In the genomic region with DNA sequence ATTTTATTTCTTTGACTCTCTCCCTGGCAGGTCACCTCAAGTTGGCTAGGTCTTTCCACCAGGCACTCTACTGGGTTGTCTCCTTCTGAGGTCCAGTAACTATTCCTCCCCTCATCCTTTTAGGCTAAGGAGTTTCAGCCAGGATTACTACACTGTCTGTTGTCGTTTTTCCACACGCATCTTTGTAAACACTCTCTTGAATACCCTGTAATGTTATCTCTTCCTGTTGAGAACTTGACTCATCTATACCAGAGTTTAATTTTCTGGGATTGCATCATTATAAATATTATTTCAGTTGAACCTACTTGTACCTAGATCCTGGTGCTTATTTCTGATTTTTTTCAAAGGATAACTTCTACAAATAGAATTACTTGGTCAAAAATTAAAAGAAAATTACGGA, we compare ENCODE assay signal across 25 cellular contexts.
A peak's percentile ranks its signal among the peaks of the same experiment; 100 is the strongest.
DNase-seq lines count a peak whose midpoint lies in the region; ATAC-seq, FAIRE-seq and TF ChIP-seq lines count a peak whose summit lies in the region.
"Had no signal": no experiment of that assay in that cellular context is flagged by ENCODE, and none has a peak within 500 bp of the region (broad histone marks: within the 10 kb centered on the region; RNA-seq: fewer than 3 reads in every experiment).

No MANE protein-coding gene starts in this region.

- BruUV-seq in OCI-LY7 (replicated peaks; lab: Mats Ljungman, UMichigan): no TSS peak
- no TSS peak for BruUV-seq in K562 (replicated peaks; lab: Mats Ljungman, UMichigan)

- no peak overlapping the region for H3K27ac ChIP-seq in OCI-LY7 (ENCODE audit: low read depth, low read length, poor library complexity, severe bottlenecking)
- H3K27ac ChIP-seq in K562 (ENCODE audit: extremely low read depth, low read depth, low read length): no peak overlapping the region
- no peak overlapping the region for H3K27ac ChIP-seq in foreskin keratinocyte
- H3K27ac ChIP-seq: GM23248 had no signal

- H3K4me2 ChIP-seq in OCI-LY7 (ENCODE audit: low read length) (no peak overlapping the region), K562 (ENCODE audit: insufficient read depth, low read length) (no peak overlapping the region)

- no peak for FAIRE-seq in K562 (lab: Jason Lieb, UNC)
- FAIRE-seq: G401.6, GM12892, HTR-8/SVneo had no signal

- in situ Hi-C loops in K562 (cut with MboI): no loop called here

- no peak for TF ChIP-seq POLR2A in K562 (conservative IDR thresholded peaks at IDR 0.05)

- no peak for TF ChIP-seq CTCF in OCI-LY7 (conservative IDR thresholded peaks at IDR 0.05; ENCODE audit: low read length)
- no peak for TF ChIP-seq CTCF in K562 (IDR thresholded peaks at IDR 0.05 in 2 of 3, conservative IDR thresholded peaks at IDR 0.05 in 1 of 3; ENCODE audit: insufficient read depth in 2 of 3, low read depth in 1 of 3, low read length in 3 of 3)
- no peak for TF ChIP-seq CTCF in foreskin keratinocyte (conservative IDR thresholded peaks at IDR 0.05)

- no peak overlapping the region for H3K9ac ChIP-seq in K562 (ENCODE audit: insufficient read depth in 1 of 2, low read depth in 2 of 2, low read length in 2 of 2)
- H3K9ac ChIP-seq: GM23248 had no signal

- DNase-seq in HCEC 1CT: peak; percentile 9
- no peak for DNase-seq in OCI-LY7 (ENCODE audit: low spot score)
- DNase-seq in K562 (ENCODE audit: extremely low read depth in 1 of 4, low spot score in 3 of 4): no peak
- DNase-seq in foreskin keratinocyte: peak; percentile 7 to 32
- DNase-seq in NCI-H510A (lab: John Stamatoyannopoulos, UW): no peak
- no peak for DNase-seq in NCI-H1930 (lab: John Stamatoyannopoulos, UW)
- no peak for DNase-seq in A172 (ENCODE audit: low spot score)
- DNase-seq: CD4-positive, CD25-positive, alpha-beta regulatory T cell; COR-L47; DND-41; GM23248; H9; Karpas-422; MM.1S; NCI-H1092; NCI-H1436 treated with DMSO at 0.1 percent for 48 hours; NCI-H2029; NCI-H226; NCI-H524; NCI-H774; Right ventricle myocardium superior had no signal

- H3K9me3 ChIP-seq in OCI-LY7 (ENCODE audit: low read length): peaks cover 20% of the 10 kb centered on the region; the same call in 1 of the 2 replicates
- H3K9me3 ChIP-seq in K562 (replicated peaks; ENCODE audit: control insufficient read depth, insufficient read depth, low read depth, low read length): no peaks in the 10 kb centered on the region

- CTCF ChIA-PET in OCI-LY7 (lab: Charles Lee; ENCODE audit: unreplicated experiment): no interaction called here
- CTCF ChIA-PET in K562 (lab: Yijun Ruan, JAX; ENCODE audit: low intra/inter-chr PET ratio): no interaction called here

- H3K27me3 ChIP-seq in K562 (ENCODE audit: control insufficient read depth in 2 of 2, insufficient read depth in 2 of 2, low read length in 2 of 2) (no peaks in the 10 kb centered on the region), foreskin keratinocyte (peaks cover 9% of the 10 kb centered on the region)

- H4K20me1 ChIP-seq in OCI-LY7 (ENCODE audit: insufficient read depth, low read length) (no peaks in the 10 kb centered on the region), K562 (replicated peaks; ENCODE audit: control insufficient read depth, insufficient read depth, low read length) (no peaks in the 10 kb centered on the region)

- H2AFZ ChIP-seq in OCI-LY7 (ENCODE audit: low read length): peak overlapping the region; percentile 38
- no peak overlapping the region for H2AFZ ChIP-seq in K562 (ENCODE audit: low read depth, low read length)
- H2AFZ ChIP-seq: GM23248 had no signal

- TF ChIP-seq EP300 in K562 (IDR thresholded peaks at IDR 0.05; ENCODE audit: low read length): no peak

- no peaks in the 10 kb centered on the region for H3K9me1 ChIP-seq in K562 (ENCODE audit: control insufficient read depth, insufficient read depth, low read length)

- TF ChIP-seq RAD21 in K562 (CRISPR knock-in tag; conservative IDR thresholded peaks at IDR 0.05 in 1 of 2, IDR thresholded peaks at IDR 0.05 in 1 of 2): no peak

- intact Hi-C loops in OCI-LY7 (cut with micrococcal nuclease; ENCODE audit: unreplicated experiment) (no loop called here), K562 (cut with micrococcal nuclease) (no loop called here)

- ATAC-seq in K562 (no peak), foreskin keratinocyte (no peak), HG02571 (IDR thresholded peaks at IDR 0.05; ENCODE audit: unreplicated experiment) (no peak)

- WGBS in K562 (ENCODE audit: insufficient coverage, low coverage, missing lambda C conversion rate): 0% methylated on average over 3 of the region's 3 CpGs

- H3K9me2 ChIP-seq in OCI-LY7 (ENCODE audit: insufficient read depth, low read length): no peaks in the 10 kb centered on the region

- H3K4me1 ChIP-seq in OCI-LY7 (ENCODE audit: insufficient read depth, low read length, poor library complexity, severe bottlenecking) (peaks cover 31% of the 10 kb centered on the region), K562 (replicated peaks in 1 of 2; ENCODE audit: control insufficient read depth in 2 of 2, insufficient read depth in 2 of 2, low read length in 2 of 2) (no peaks in the 10 kb centered on the region), foreskin keratinocyte (no peaks in the 10 kb centered on the region)

- H3K79me2 ChIP-seq in OCI-LY7 (ENCODE audit: insufficient read depth, low read depth, low read length) (no peaks in the 10 kb centered on the region), K562 (ENCODE audit: control insufficient read depth, insufficient read depth, low read length) (no peaks in the 10 kb centered on the region)

- POLR2A ChIA-PET in OCI-LY7 (lab: Charles Lee) (no interaction called here), K562 (lab: Yijun Ruan, JAX) (no interaction called here)

- no peaks in the 10 kb centered on the region for H3K36me3 ChIP-seq in OCI-LY7 (ENCODE audit: insufficient read depth, low read length)
- H3K36me3 ChIP-seq in K562 (ENCODE audit: control insufficient read depth, insufficient read depth, low read length): no peaks in the 10 kb centered on the region

- H3K4me3 ChIP-seq in OCI-LY7 (ENCODE audit: low read depth, low read length, poor library complexity, severe bottlenecking) (no peak overlapping the region), K562 (no peak overlapping the region)
- H3K4me3 ChIP-seq: GM23248 had no signal

TF ChIP-seq in K562, 482 proteins besides CTCF, POLR2A, EP300 and RAD21:
- TF ChIP-seq CEBPG (CRISPR knock-in tag; IDR thresholded peaks at IDR 0.05) (no peak), CEBPG (tag; conservative IDR thresholded peaks at IDR 0.05 in 1 of 2, IDR thresholded peaks at IDR 0.05 in 1 of 2) (peak; percentile 35 to 48; a peak in 3 of 4 replicates), ZKSCAN3 (CRISPR knock-in tag; IDR thresholded peaks at IDR 0.05) (no peak), SIRT6 (IDR thresholded peaks at IDR 0.05; ENCODE audit: low read depth, low read length) (no peak)
TF ChIP-seq in K562: peak in this region for 1.

Comparison
In these comparisons a context has a peak if more than half of its experiments do, and no peak if none do; other contexts are left out.
1. DNase-seq: peak in HCEC 1CT (single experiment) and foreskin keratinocyte (2 of 2); none in OCI-LY7 (single experiment), K562 (0 of 4), NCI-H510A (single experiment), NCI-H1930 (0 of 2) and A172 (single experiment).